ENCODE assay signal across 8 cellular contexts in the genomic region with DNA sequence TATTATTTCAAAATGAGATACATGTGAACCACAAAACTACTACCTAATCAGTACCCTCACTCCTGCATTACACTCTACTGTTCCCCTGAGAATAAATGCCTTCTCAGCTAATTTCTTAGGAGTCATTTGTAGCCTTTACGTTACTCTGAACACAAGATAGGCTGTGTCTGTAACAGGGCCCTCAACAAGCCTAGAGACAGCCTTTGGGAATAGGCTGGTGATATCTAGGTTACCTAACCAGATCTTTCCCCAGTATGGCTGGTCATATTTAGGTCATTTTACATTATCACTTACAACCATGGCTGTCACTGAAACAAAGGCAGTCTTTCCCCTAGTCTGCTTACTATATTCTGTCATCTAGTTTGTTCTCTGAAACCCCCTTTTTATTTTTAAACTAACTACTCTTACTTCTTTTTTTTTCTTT. TPM values are rescaled to one million over a fixed set of nuclear protein-coding genes. Genes with fewer than 3 reads are reported as not detected.
DNase-seq lines count a peak whose midpoint lies in the region; ATAC-seq and TF ChIP-seq lines count a peak whose summit lies in the region.

No MANE protein-coding gene starts in this region.

- H3K27ac Mint-ChIP-seq in osteocyte (ENCODE audit: unreplicated experiment): no peak overlapping the region

- H3K4me3 ChIP-seq in GM12865 (ENCODE audit: low read depth, low read length): no peak overlapping the region; the same call in 1 of the 2 replicates

- DNase-seq in GM12865 (ENCODE audit: low read depth): peak; percentile 32
- peak; percentile 46 for DNase-seq in central memory CD4-positive, alpha-beta T cell
- no peak for DNase-seq in GM13976 (ENCODE audit: low spot score)
- DNase-seq in osteocyte (ENCODE audit: extremely low spot score, unreplicated experiment): no peak
- no peak for DNase-seq in NCI-H1694 treated with DMSO at 0.1 percent for 48 hours (lab: John Stamatoyannopoulos, UW)
- no peak for DNase-seq in activated CD8-positive, alpha-beta memory T cell treated with anti-CD3 and anti-CD28 coated beads, Interleukin-2, amount 50 U/mL, for 48 hours

- H3K27me3 Mint-ChIP-seq in osteocyte (ENCODE audit: unreplicated experiment): no peaks in the 10 kb centered on the region

- ATAC-seq in GM21447 (IDR thresholded peaks at IDR 0.05; ENCODE audit: unreplicated experiment) (peak; percentile 56), HG03439 (IDR thresholded peaks at IDR 0.05; ENCODE audit: unreplicated experiment) (peak; percentile 30)

- H3K36me3 Mint-ChIP-seq in osteocyte (ENCODE audit: unreplicated experiment): peaks cover 34% of the 10 kb centered on the region

- H3K9me3 Mint-ChIP-seq in osteocyte (ENCODE audit: unreplicated experiment): no peaks in the 10 kb centered on the region

- H3K4me1 Mint-ChIP-seq in osteocyte (ENCODE audit: unreplicated experiment): no peaks in the 10 kb centered on the region

- in situ Hi-C loops in GM13976 (cut with MboI; ENCODE audit: low sequenced_read_pairs, unreplicated experiment): loop anchor here (25.0 kb wide), 1 partner anchor 400 kb away; no protein-coding TSS in a partner anchor

- no peak for TF ChIP-seq CTCF in GM12865 (IDR thresholded peaks at IDR 0.05; ENCODE audit: insufficient read depth, low read depth, low read length, missing control alignments)
- TF ChIP-seq CTCF in GM13976 (IDR thresholded peaks at IDR 0.05; ENCODE audit: borderline replicate concordance, control extremely low read depth, extremely low read depth, insufficient read depth, missing control alignments): no peak
- TF ChIP-seq CTCF in osteocyte (IDR thresholded peaks at IDR 0.05): no peak

- no peak overlapping the region for H3K4me3 Mint-ChIP-seq in osteocyte (ENCODE audit: unreplicated experiment)

RNA-seq across cellular contexts. Expression of gene ATM, which starts 14.2 kb away (rescaled TPM):
- total RNA-seq in osteocyte: 72.1 and 79.6 TPM in 2 replicates

RNA-seq across cellular contexts. Expression of gene NPAT, which starts 14.6 kb away (rescaled TPM):
- 15.8 and 16.5 TPM in 2 replicates for total RNA-seq in osteocyte

Comparison
In these comparisons a context has a peak if more than half of its experiments do, and no peak if none do; other contexts are left out.
1. DNase-seq: peak in GM12865 (single experiment) and central memory CD4-positive, alpha-beta T cell (single experiment); none in GM13976 (single experiment), osteocyte (single experiment), NCI-H1694 treated with DMSO at 0.1 percent for 48 hours (single experiment) and activated CD8-positive, alpha-beta memory T cell treated with anti-CD3 and anti-CD28 coated beads, Interleukin-2, amount 50 U/mL, for 48 hours (single experiment).